Comparison of ENCODE assay signal across 14 cellular contexts in the genomic region with DNA sequence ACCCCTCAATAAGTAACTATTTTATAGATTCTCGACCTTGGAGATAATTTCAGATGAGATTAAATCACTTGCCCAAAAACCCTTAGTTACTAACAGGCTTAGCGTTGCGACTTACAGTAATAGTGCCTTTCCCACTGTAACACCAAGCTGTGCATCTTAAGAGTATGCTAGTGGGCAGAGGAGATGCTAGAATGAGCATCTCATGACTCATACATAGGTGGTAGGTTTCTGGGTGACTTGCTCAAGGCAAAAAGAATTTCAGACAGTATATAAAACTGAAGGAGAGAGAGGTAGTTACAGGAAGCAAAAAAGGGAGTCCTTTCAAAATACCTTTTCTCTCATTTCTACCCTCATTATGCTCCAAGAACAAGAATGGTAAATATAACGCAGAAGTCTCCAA. TPM values are rescaled to one million over a fixed set of nuclear protein-coding genes. Genes with fewer than 3 reads are reported as not detected.
DNase-seq lines count a peak whose midpoint lies in the region; ATAC-seq and TF ChIP-seq lines count a peak whose summit lies in the region.
"Had no signal": no experiment of that assay in that cellular context is flagged by ENCODE, and none has a peak within 500 bp of the region (broad histone marks: within the 10 kb centered on the region; RNA-seq: fewer than 3 reads in every experiment).

No MANE protein-coding gene starts in this region.

- H3K27me3 Mint-ChIP-seq in activated T-cell treated with anti-CD3 and anti-CD28 coated beads, Interleukin-2, amount 50 U/mL, for 72 hours (ENCODE audit: low read depth): no peaks in the 10 kb centered on the region
- H3K27me3 Mint-ChIP-seq in HFFc6 (ENCODE audit: insufficient read depth) (no peaks in the 10 kb centered on the region; the same call in 1 of the 2 replicates), neural progenitor cell (ENCODE audit: insufficient read depth, low read depth) (peaks cover 4% of the 10 kb centered on the region)
- H3K27me3 Mint-ChIP-seq: activated naive CD4-positive, alpha-beta T cell treated with anti-CD3 and anti-CD28 coated beads, Interleukin-2, amount 10 ng/mL, durations not matched to agents 7 days and 5 days; memory B cell had no signal

- no peak overlapping the region for H3K27ac ChIP-seq in neural progenitor cell
- H3K27ac ChIP-seq: dorsolateral prefrontal cortex had no signal

- no peak overlapping the region for H3K4me3 ChIP-seq in neural progenitor cell
- H3K4me3 ChIP-seq: dorsolateral prefrontal cortex had no signal

- no peaks in the 10 kb centered on the region for H3K27me3 ChIP-seq in neural progenitor cell
- H3K27me3 ChIP-seq: dorsolateral prefrontal cortex had no signal

- TF ChIP-seq CTCF in HFFc6 (IDR thresholded peaks at IDR 0.05): no peak
- TF ChIP-seq CTCF in neural progenitor cell (IDR thresholded peaks at IDR 0.05): no peak

- peak overlapping the region; percentile 12 for H3K9ac ChIP-seq in neural progenitor cell

- peaks cover 85% of the 10 kb centered on the region for H3K79me2 ChIP-seq in neural progenitor cell (ENCODE audit: low read depth)

- DNase-seq in activated T-cell treated with anti-CD3 and anti-CD28 coated beads, Interleukin-2, amount 50 U/mL, for 72 hours: peak in 1 of 2 donors; percentile 12
- no peak for DNase-seq in activated T-cell treated with anti-CD3 and anti-CD28 coated beads, Interleukin-2, amount 50 U/mL, for 48 hours
- DNase-seq in HFFc6 (peak; percentile 19), astrocyte of the hippocampus (ENCODE audit: low read depth, low spot score) (peak; percentile 47), neural progenitor cell (ENCODE audit: low spot score) (no peak)
- DNase-seq in stimulated activated CD4-positive, alpha-beta T cell treated with anti-CD3 and anti-CD28 coated beads, Interleukin-12 subunit alpha, Interleukin-12 subunit beta, amount 100 ng/mL, for 4 hours: no peak
- DNase-seq: activated naive CD4-positive, alpha-beta T cell treated with anti-CD3 and anti-CD28 coated beads, Interleukin-2, amount 10 ng/mL, durations not matched to agents 7 days and 5 days; DND-41; dorsolateral prefrontal cortex; NCI-H1436 treated with DMSO at 0.1 percent for 48 hours; stimulated activated CD4-positive, alpha-beta T cell treated with anti-CD3 and anti-CD28 coated beads, Interleukin-15, amount 100 ng/mL, for 24 hours had no signal

- no peak overlapping the region for H3K4me2 ChIP-seq in neural progenitor cell

- ATAC-seq in activated T-cell treated with anti-CD3 and anti-CD28 coated beads, Interleukin-2, amount 50 U/mL, for 72 hours (replicated peaks in 1 of 2): peak in 1 of 2 donors; percentile 29
- ATAC-seq in GM21528 (IDR thresholded peaks at IDR 0.05; ENCODE audit: low FRiP score, unreplicated experiment): no peak
- no peak for ATAC-seq in HG02852 (IDR thresholded peaks at IDR 0.05; ENCODE audit: unreplicated experiment)

- H3K9me3 Mint-ChIP-seq in activated T-cell treated with anti-CD3 and anti-CD28 coated beads, Interleukin-2, amount 50 U/mL, for 72 hours: no peaks in the 10 kb centered on the region
- H3K9me3 Mint-ChIP-seq in HFFc6: peaks cover 1% of the 10 kb centered on the region; the same call in 1 of the 2 replicates
- H3K9me3 Mint-ChIP-seq in neural progenitor cell: peaks cover 15% of the 10 kb centered on the region
- H3K9me3 Mint-ChIP-seq: activated naive CD4-positive, alpha-beta T cell treated with anti-CD3 and anti-CD28 coated beads, Interleukin-2, amount 10 ng/mL, durations not matched to agents 7 days and 5 days; memory B cell had no signal

- no peak overlapping the region for H2AFZ ChIP-seq in neural progenitor cell (replicated peaks)

- H3K36me3 ChIP-seq in neural progenitor cell: no peaks in the 10 kb centered on the region

- no peaks in the 10 kb centered on the region for H3F3A ChIP-seq in neural progenitor cell (ENCODE audit: low read depth)

- peak overlapping the region; percentile 9 to 47 for H3K4me3 Mint-ChIP-seq in activated T-cell treated with anti-CD3 and anti-CD28 coated beads, Interleukin-2, amount 50 U/mL, for 72 hours
- H3K4me3 Mint-ChIP-seq in HFFc6: no peak overlapping the region
- H3K4me3 Mint-ChIP-seq in neural progenitor cell: no peak overlapping the region
- H3K4me3 Mint-ChIP-seq: activated naive CD4-positive, alpha-beta T cell treated with anti-CD3 and anti-CD28 coated beads, Interleukin-2, amount 10 ng/mL, durations not matched to agents 7 days and 5 days; memory B cell had no signal

- peaks cover 6% of the 10 kb centered on the region for H3K4me1 ChIP-seq in neural progenitor cell

- no peaks in the 10 kb centered on the region for H3K9me3 ChIP-seq in neural progenitor cell (ENCODE audit: low read depth)

- H4K20me1 ChIP-seq in neural progenitor cell (ENCODE audit: low read depth): peaks cover 23% of the 10 kb centered on the region

- H3K4me1 Mint-ChIP-seq in activated T-cell treated with anti-CD3 and anti-CD28 coated beads, Interleukin-2, amount 50 U/mL, for 72 hours (ENCODE audit: low read depth): peaks cover 60% of the 10 kb centered on the region
- H3K4me1 Mint-ChIP-seq in HFFc6 (ENCODE audit: low read depth) (peaks cover 39% of the 10 kb centered on the region), neural progenitor cell (peaks cover 2% of the 10 kb centered on the region)

- peaks cover 0 to 12% of the 10 kb centered on the region in 2 donors for H3K36me3 Mint-ChIP-seq in activated T-cell treated with anti-CD3 and anti-CD28 coated beads, Interleukin-2, amount 50 U/mL, for 72 hours (ENCODE audit: insufficient read depth in 2 of 2)
- H3K36me3 Mint-ChIP-seq in HFFc6 (ENCODE audit: low read depth) (peaks cover 22% of the 10 kb centered on the region), neural progenitor cell (peaks cover 33% of the 10 kb centered on the region)

- peak overlapping the region; percentile 54 for H3K27ac Mint-ChIP-seq in activated T-cell treated with anti-CD3 and anti-CD28 coated beads, Interleukin-2, amount 50 U/mL, for 72 hours
- peak overlapping the region; percentile 52; the same call in 1 of the 2 replicates for H3K27ac Mint-ChIP-seq in HFFc6
- no peak overlapping the region for H3K27ac Mint-ChIP-seq in neural progenitor cell
- H3K27ac Mint-ChIP-seq: activated naive CD4-positive, alpha-beta T cell treated with anti-CD3 and anti-CD28 coated beads, Interleukin-2, amount 10 ng/mL, durations not matched to agents 7 days and 5 days; memory B cell had no signal

RNA-seq across cellular contexts. Expression of gene KATNBL1, which starts 3.9 kb away (rescaled TPM):
- total RNA-seq in activated T-cell treated with anti-CD3 and anti-CD28 coated beads, Interleukin-2, amount 50 U/mL, for 72 hours: 10 to 100 TPM; 39.2 to 41.3 TPM
- total RNA-seq in HFFc6 (2021; fragmentation: NEBNext Ultra II Directional; extraction: Animal tissue kit (Norgen Biotek cat#: 25700)): 10 to 100 TPM; 27.2 to 37.1 (median 29.7) TPM
- total RNA-seq in neural progenitor cell (ENCODE audit: low replicate concordance): 124 and 178 TPM in 2 replicates

RNA-seq across cellular contexts. Expression of gene EMC4, which starts 18.8 kb away (rescaled TPM):
- 10 to 100 TPM; 74.6 to 85.0 TPM for total RNA-seq in activated T-cell treated with anti-CD3 and anti-CD28 coated beads, Interleukin-2, amount 50 U/mL, for 72 hours
- total RNA-seq in HFFc6 (2021; fragmentation: NEBNext Ultra II Directional; extraction: Animal tissue kit (Norgen Biotek cat#: 25700)): 100 to 1,000 TPM; 129 to 152 (median 145) TPM
- 139 and 173 TPM in 2 replicates for total RNA-seq in neural progenitor cell (ENCODE audit: low replicate concordance)

Comparison
In these comparisons a context has a peak if more than half of its experiments do, and no peak if none do; other contexts are left out.
1. DNase-seq: peak in HFFc6 (single experiment) and astrocyte of the hippocampus (single experiment); none in activated T-cell treated with anti-CD3 and anti-CD28 coated beads, Interleukin-2, amount 50 U/mL, for 48 hours (0 of 2), neural progenitor cell (single experiment) and stimulated activated CD4-positive, alpha-beta T cell treated with anti-CD3 and anti-CD28 coated beads, Interleukin-12 subunit alpha, Interleukin-12 subunit beta, amount 100 ng/mL, for 4 hours (single experiment).
2. H3K4me3 Mint-ChIP-seq: peak in activated T-cell treated with anti-CD3 and anti-CD28 coated beads, Interleukin-2, amount 50 U/mL, for 72 hours (2 of 2); none in HFFc6 (single experiment) and neural progenitor cell (single experiment).